ENCODE assay signal across 10 cellular contexts in the genomic region with DNA sequence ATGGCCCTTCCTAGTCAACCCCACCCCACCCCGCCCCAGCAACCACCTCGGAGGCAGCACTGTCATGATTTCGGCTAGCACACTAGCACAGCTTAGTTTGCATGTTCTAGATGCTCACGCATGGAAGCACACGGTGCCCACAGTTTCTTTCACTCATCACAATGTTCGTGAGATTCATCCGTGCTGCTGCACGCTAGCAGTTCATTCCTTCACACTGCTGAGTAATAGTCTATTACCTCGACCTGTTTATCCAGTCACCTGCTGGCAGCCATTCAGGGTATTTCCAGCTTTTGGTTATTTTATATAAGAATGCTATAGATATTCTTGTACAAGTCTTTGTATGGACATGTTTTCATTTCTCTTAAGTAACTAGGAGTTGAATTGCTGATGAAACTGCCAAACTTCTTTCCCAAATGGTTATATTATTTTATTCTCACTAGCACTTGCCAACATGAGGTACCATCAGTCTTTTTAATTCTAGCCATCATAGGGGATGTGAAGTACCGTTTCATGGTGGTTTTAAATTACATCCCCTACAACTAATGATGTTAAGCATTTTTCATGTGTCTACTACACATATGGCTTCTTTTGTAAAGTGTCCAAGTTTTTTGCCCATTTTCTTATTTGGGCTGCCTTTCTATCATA.
DNase-seq lines count a peak whose midpoint lies in the region; ATAC-seq and TF ChIP-seq lines count a peak whose summit lies in the region.
"Had no signal": no experiment of that assay in that cellular context is flagged by ENCODE, and none has a peak within 500 bp of the region (broad histone marks: within the 10 kb centered on the region; RNA-seq: fewer than 3 reads in every experiment).

No MANE protein-coding gene starts in this region.

- DNase-seq in NCI-H1694 treated with DMSO at 0.1 percent for 48 hours (lab: John Stamatoyannopoulos, UW) = peak; percentile 51
- DNase-seq in kidney tubule cell (ENCODE audit: low spot score) = peak; percentile 97
- no peak for DNase-seq in CD14-positive monocyte (ENCODE audit: low spot score)
- DNase-seq in NCI-H82 treated with DMSO at 0.1 percent for 48 hours (lab: John Stamatoyannopoulos, UW; ENCODE audit: unreplicated experiment) = no peak
- DNase-seq in islet precursor cell = no peak
- no peak for DNase-seq in T-helper 2 cell treated with Interferon-gamma antibody and Interleukin-4, amounts not matched to agents 5 μg/mL and 100 μg/mL, for 36 hours (ENCODE audit: low spot score)
- DNase-seq: activated CD4-positive, alpha-beta T cell treated with anti-CD3 and anti-CD28 coated beads for 4 hours; NCI-H1436 had no signal

- intact Hi-C loops in CD14-positive monocyte (cut with micrococcal nuclease) = loop anchor here (5.0 kb wide), 2 partner anchors 209 to 454 kb away; no protein-coding TSS in a partner anchor

- peaks cover 7% of the 10 kb centered on the region for H3K4me1 Mint-ChIP-seq in CD14-positive monocyte
- H3K4me1 Mint-ChIP-seq in T-helper 2 cell treated with Interferon-gamma antibody and Interleukin-4, amounts not matched to agents 5 μg/mL and 100 μg/mL, for 36 hours (ENCODE audit: low read depth) = peaks cover 36% of the 10 kb centered on the region

- H3K27me3 Mint-ChIP-seq in CD14-positive monocyte (ENCODE audit: low read depth in 3 of 3) = no peaks in the 10 kb centered on the region
- H3K27me3 Mint-ChIP-seq in T-helper 2 cell treated with Interferon-gamma antibody and Interleukin-4, amounts not matched to agents 5 μg/mL and 100 μg/mL, for 36 hours (ENCODE audit: low read depth) = no peaks in the 10 kb centered on the region

- no peak overlapping the region for H3K4me3 Mint-ChIP-seq in CD14-positive monocyte
- no peak overlapping the region for H3K4me3 Mint-ChIP-seq in T-helper 2 cell treated with Interferon-gamma antibody and Interleukin-4, amounts not matched to agents 5 μg/mL and 100 μg/mL, for 36 hours

- ATAC-seq in GM18867 (IDR thresholded peaks at IDR 0.05; ENCODE audit: unreplicated experiment) (peak; percentile 54), GM21825 (IDR thresholded peaks at IDR 0.05; ENCODE audit: unreplicated experiment) (peak; percentile 51)

- no peaks in the 10 kb centered on the region for H3K9me3 Mint-ChIP-seq in CD14-positive monocyte
- H3K9me3 Mint-ChIP-seq in T-helper 2 cell treated with Interferon-gamma antibody and Interleukin-4, amounts not matched to agents 5 μg/mL and 100 μg/mL, for 36 hours = no peaks in the 10 kb centered on the region

- no peak for TF ChIP-seq CTCF in CD14-positive monocyte (IDR thresholded peaks at IDR 0.05)

- peaks cover 78 to 87% of the 10 kb centered on the region in 2 donors for H3K36me3 Mint-ChIP-seq in CD14-positive monocyte
- H3K36me3 Mint-ChIP-seq in T-helper 2 cell treated with Interferon-gamma antibody and Interleukin-4, amounts not matched to agents 5 μg/mL and 100 μg/mL, for 36 hours (ENCODE audit: low read depth) = peaks cover 50% of the 10 kb centered on the region

- H3K27ac Mint-ChIP-seq in CD14-positive monocyte = no peak overlapping the region
- no peak overlapping the region for H3K27ac Mint-ChIP-seq in T-helper 2 cell treated with Interferon-gamma antibody and Interleukin-4, amounts not matched to agents 5 μg/mL and 100 μg/mL, for 36 hours

Comparison
In these comparisons a context has a peak if more than half of its experiments do, and no peak if none do; other contexts are left out.
1. DNase-seq: peak in NCI-H1694 treated with DMSO at 0.1 percent for 48 hours (single experiment) and kidney tubule cell (single experiment); none in CD14-positive monocyte (single experiment), NCI-H82 treated with DMSO at 0.1 percent for 48 hours (single experiment), islet precursor cell (single experiment) and T-helper 2 cell treated with Interferon-gamma antibody and Interleukin-4, amounts not matched to agents 5 μg/mL and 100 μg/mL, for 36 hours (single experiment).